ENCODE assay signal across 12 cellular contexts in the genomic region with DNA sequence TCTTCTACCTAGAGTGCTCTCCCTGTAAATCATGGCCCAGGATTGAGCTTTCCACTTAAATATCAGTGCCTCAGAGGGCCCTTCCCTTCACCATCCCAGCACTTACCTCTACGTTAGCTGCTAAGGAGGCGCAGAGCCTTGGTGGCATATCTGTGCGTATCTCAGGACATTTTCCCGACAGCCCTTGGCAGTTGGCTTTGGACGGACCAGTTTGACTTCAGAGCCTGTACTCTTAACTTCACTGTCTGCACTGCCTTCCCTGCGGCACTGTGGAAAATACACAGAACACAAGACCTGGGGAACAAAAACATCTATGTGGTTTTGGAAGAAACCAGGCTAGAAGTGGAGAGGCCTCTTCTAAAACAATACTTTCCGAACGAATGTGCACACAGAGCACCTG. TPM values are rescaled to one million over a fixed set of nuclear protein-coding genes. Genes with fewer than 3 reads are reported as not detected.
DNase-seq lines count a peak whose midpoint lies in the region; ATAC-seq and TF ChIP-seq lines count a peak whose summit lies in the region.
"Had no signal": no experiment of that assay in that cellular context is flagged by ENCODE, and none has a peak within 500 bp of the region (broad histone marks: within the 10 kb centered on the region; RNA-seq: fewer than 3 reads in every experiment).

No MANE protein-coding gene starts in this region.

- H3K36me3 Mint-ChIP-seq in activated CD4-positive, alpha-beta T cell treated with anti-CD3 and anti-CD28 coated beads, Interleukin-2, amount 10 ng/mL, durations not matched to agents 7 days and 5 days (ENCODE audit: low read depth) = peaks cover 8% of the 10 kb centered on the region
- no peaks in the 10 kb centered on the region for H3K36me3 Mint-ChIP-seq in activated CD4-positive, alpha-beta memory T cell treated with anti-CD3 and anti-CD28 coated beads for 36 hours

- CTCF ChIA-PET in activated CD4-positive, alpha-beta T cell treated with anti-CD3 and anti-CD28 coated beads, Interleukin-2, amount 10 ng/mL, durations not matched to agents 7 days and 5 days (lab: Charles Lee) = interaction anchor here (1.0 to 9.0 kb wide), 5 partner anchors 8 to 33 kb away, joined by 4 to 128 read pairs (median 5); a partner anchor contains a TSS
- CTCF ChIA-PET in activated CD4-positive, alpha-beta memory T cell treated with anti-CD3 and anti-CD28 coated beads for 36 hours (lab: Charles Lee) = interaction anchor here (0.9 to 8.3 kb wide), 4 partner anchors 23 to 172 kb away, joined by 3 to 176 read pairs (median 4); a partner anchor contains a TSS

- intact Hi-C loops in activated CD4-positive, alpha-beta memory T cell treated with anti-CD3 and anti-CD28 coated beads for 36 hours (cut with micrococcal nuclease) = no loop called here

- H3K4me3 Mint-ChIP-seq in activated CD4-positive, alpha-beta T cell treated with anti-CD3 and anti-CD28 coated beads, Interleukin-2, amount 10 ng/mL, durations not matched to agents 7 days and 5 days = peak overlapping the region; percentile 90
- peak overlapping the region; percentile 59 for H3K4me3 Mint-ChIP-seq in activated CD4-positive, alpha-beta memory T cell treated with anti-CD3 and anti-CD28 coated beads for 36 hours
- H3K4me3 Mint-ChIP-seq in stimulated activated naive CD8-positive, alpha-beta T cell treated with anti-CD3 and anti-CD28 coated beads, Interleukin-15, amount 100 ng/mL, for 72 hours = peak overlapping the region; percentile 87 to 96

- no peak for DNase-seq in activated CD4-positive, alpha-beta T cell treated with anti-CD3 and anti-CD28 coated beads, Interleukin-2, amount 10 ng/mL, durations not matched to agents 7 days and 5 days
- no peak for DNase-seq in activated CD4-positive, alpha-beta T cell treated with anti-CD3 and anti-CD28 coated beads for 48 hours
- no peak for DNase-seq in activated CD4-positive, alpha-beta memory T cell treated with anti-CD3 and anti-CD28 coated beads for 36 hours
- DNase-seq in fibroblast of villous mesenchyme (ENCODE audit: low read depth) = no peak
- no peak for DNase-seq in stimulated activated naive CD8-positive, alpha-beta T cell treated with anti-CD3 and anti-CD28 coated beads, Interleukin-15, amount 100 ng/mL, for 72 hours
- no peak for DNase-seq in NCI-H146 treated with DMSO at 0.1 percent for 48 hours (lab: John Stamatoyannopoulos, UW; ENCODE audit: unreplicated experiment)
- no peak for DNase-seq in NCI-H2081 (lab: John Stamatoyannopoulos, UW)
- DNase-seq: NCI-H1436 treated with DMSO at 0.1 percent for 48 hours, OCI-M1, retina had no signal

- no peaks in the 10 kb centered on the region for H3K9me3 Mint-ChIP-seq in activated CD4-positive, alpha-beta T cell treated with anti-CD3 and anti-CD28 coated beads, Interleukin-2, amount 10 ng/mL, durations not matched to agents 7 days and 5 days
- no peaks in the 10 kb centered on the region for H3K9me3 Mint-ChIP-seq in activated CD4-positive, alpha-beta memory T cell treated with anti-CD3 and anti-CD28 coated beads for 36 hours
- no peaks in the 10 kb centered on the region for H3K9me3 Mint-ChIP-seq in stimulated activated naive CD8-positive, alpha-beta T cell treated with anti-CD3 and anti-CD28 coated beads, Interleukin-15, amount 100 ng/mL, for 72 hours

- H3K27me3 Mint-ChIP-seq in activated CD4-positive, alpha-beta T cell treated with anti-CD3 and anti-CD28 coated beads, Interleukin-2, amount 10 ng/mL, durations not matched to agents 7 days and 5 days = peaks cover 6% of the 10 kb centered on the region
- no peaks in the 10 kb centered on the region for H3K27me3 Mint-ChIP-seq in activated CD4-positive, alpha-beta memory T cell treated with anti-CD3 and anti-CD28 coated beads for 36 hours
- peaks cover 16% of the 10 kb centered on the region for H3K27me3 Mint-ChIP-seq in stimulated activated naive CD8-positive, alpha-beta T cell treated with anti-CD3 and anti-CD28 coated beads, Interleukin-15, amount 100 ng/mL, for 72 hours

- TF ChIP-seq CTCF in fibroblast of villous mesenchyme (IDR thresholded peaks at IDR 0.05; ENCODE audit: insufficient read depth, low read depth, low read length) = no peak

- H3K27ac Mint-ChIP-seq in activated CD4-positive, alpha-beta T cell treated with anti-CD3 and anti-CD28 coated beads, Interleukin-2, amount 10 ng/mL, durations not matched to agents 7 days and 5 days = no peak overlapping the region
- peak overlapping the region; percentile 29 for H3K27ac Mint-ChIP-seq in activated CD4-positive, alpha-beta memory T cell treated with anti-CD3 and anti-CD28 coated beads for 36 hours
- peak overlapping the region in 1 of 2 donors; percentile 93 for H3K27ac Mint-ChIP-seq in stimulated activated naive CD8-positive, alpha-beta T cell treated with anti-CD3 and anti-CD28 coated beads, Interleukin-15, amount 100 ng/mL, for 72 hours

- peak overlapping the region; percentile 30 for H3K4me3 ChIP-seq in fibroblast of villous mesenchyme (ENCODE audit: low read depth, low read length)

- no peak for ATAC-seq in stimulated activated naive CD8-positive, alpha-beta T cell treated with anti-CD3 and anti-CD28 coated beads, Interleukin-15, amount 100 ng/mL, for 72 hours
- ATAC-seq in HG02884 (IDR thresholded peaks at IDR 0.05; ENCODE audit: unreplicated experiment) = no peak
- ATAC-seq: esophagus mucosa had no signal

- H3K4me1 Mint-ChIP-seq in activated CD4-positive, alpha-beta T cell treated with anti-CD3 and anti-CD28 coated beads, Interleukin-2, amount 10 ng/mL, durations not matched to agents 7 days and 5 days = peaks cover 46% of the 10 kb centered on the region
- H3K4me1 Mint-ChIP-seq in activated CD4-positive, alpha-beta memory T cell treated with anti-CD3 and anti-CD28 coated beads for 36 hours (ENCODE audit: low read depth) = peaks cover 56% of the 10 kb centered on the region
- peaks cover 72% of the 10 kb centered on the region for H3K4me1 Mint-ChIP-seq in stimulated activated naive CD8-positive, alpha-beta T cell treated with anti-CD3 and anti-CD28 coated beads, Interleukin-15, amount 100 ng/mL, for 72 hours

- POLR2A ChIA-PET in activated CD4-positive, alpha-beta T cell treated with anti-CD3 and anti-CD28 coated beads, Interleukin-2, amount 10 ng/mL, durations not matched to agents 7 days and 5 days (lab: Charles Lee) = no interaction called here
- POLR2A ChIA-PET in activated CD4-positive, alpha-beta memory T cell treated with anti-CD3 and anti-CD28 coated beads for 36 hours (lab: Charles Lee) = interaction anchor here (1.0 to 7.7 kb wide), 5 partner anchors 11 to 329 kb away, joined by 3 to 106 read pairs (median 6); a partner anchor contains a TSS

RNA-seq across cellular contexts. Expression of a gene that starts 2.4 kb away (rescaled TPM):
- total RNA-seq in activated CD4-positive, alpha-beta T cell treated with anti-CD3 and anti-CD28 coated beads, Interleukin-2, amount 10 ng/mL, durations not matched to agents 7 days and 5 days = 10 to 100 TPM; 25.5 to 26.1 TPM
- 10 to 100 TPM; 10.8 to 11.5 TPM for total RNA-seq in activated CD4-positive, alpha-beta memory T cell treated with anti-CD3 and anti-CD28 coated beads for 36 hours
- total RNA-seq in fibroblast of villous mesenchyme = 12.2 and 16.0 TPM in 2 replicates

RNA-seq across cellular contexts. Expression of a gene that starts 22.3 kb away (rescaled TPM):
- 10 to 100 TPM; 34.8 to 35.4 TPM for total RNA-seq in activated CD4-positive, alpha-beta T cell treated with anti-CD3 and anti-CD28 coated beads, Interleukin-2, amount 10 ng/mL, durations not matched to agents 7 days and 5 days
- total RNA-seq in activated CD4-positive, alpha-beta memory T cell treated with anti-CD3 and anti-CD28 coated beads for 36 hours = 10 to 100 TPM; 63.8 to 68.7 TPM
- 17.1 and 32.8 TPM in 2 replicates for total RNA-seq in fibroblast of villous mesenchyme
